ENCODE assay signal across 1 cellular context in genomic region chr7:108457871-108458270, GRCh38.
TF ChIP-seq lines count a peak whose summit lies in the region.

No MANE protein-coding gene starts in this region.

TF ChIP-seq in GM23338, 12 proteins besides CTCF, POLR2A, EP300 and RAD21 (continued from another document):
- TF ChIP-seq ZNF462 (CRISPR knock-in tag; IDR thresholded peaks at IDR 0.05), result no peak
- no peak for TF ChIP-seq ETS1 (IDR thresholded peaks at IDR 0.05)
